Comparison of ENCODE assay signal across 1 cellular context in the genomic region with DNA sequence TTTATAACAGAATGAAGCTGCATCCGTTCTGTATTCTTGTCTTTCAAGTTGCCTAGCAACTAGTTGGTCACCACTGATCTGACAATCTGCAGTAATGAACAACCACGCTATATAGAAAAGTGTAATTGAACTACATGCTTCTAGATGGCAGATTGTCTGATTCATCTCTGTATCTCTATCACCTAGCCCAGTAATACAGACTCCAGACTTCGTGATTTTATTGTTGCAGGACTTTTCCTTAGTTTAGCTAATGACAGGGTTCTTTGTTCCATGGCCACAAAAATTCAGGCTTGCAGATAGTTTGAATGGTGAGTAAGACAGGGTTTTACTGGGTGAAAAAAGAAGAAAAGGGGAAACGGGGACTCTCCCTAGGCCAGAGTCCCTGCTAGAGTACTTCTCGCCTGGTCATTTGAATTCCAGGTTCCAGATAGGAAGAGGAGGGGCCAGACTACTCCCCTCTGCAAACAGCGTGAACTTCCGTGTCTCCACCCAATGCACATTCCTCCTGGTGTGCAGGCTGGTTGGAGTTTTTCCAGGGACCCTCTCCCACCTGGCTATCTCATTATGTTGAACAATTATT.
TF ChIP-seq lines count a peak whose summit lies in the region.

No MANE protein-coding gene starts in this region.

TF ChIP-seq in K562, 482 proteins besides CTCF, POLR2A, EP300 and RAD21 (continued from another document):
- TF ChIP-seq, protein P1, sequence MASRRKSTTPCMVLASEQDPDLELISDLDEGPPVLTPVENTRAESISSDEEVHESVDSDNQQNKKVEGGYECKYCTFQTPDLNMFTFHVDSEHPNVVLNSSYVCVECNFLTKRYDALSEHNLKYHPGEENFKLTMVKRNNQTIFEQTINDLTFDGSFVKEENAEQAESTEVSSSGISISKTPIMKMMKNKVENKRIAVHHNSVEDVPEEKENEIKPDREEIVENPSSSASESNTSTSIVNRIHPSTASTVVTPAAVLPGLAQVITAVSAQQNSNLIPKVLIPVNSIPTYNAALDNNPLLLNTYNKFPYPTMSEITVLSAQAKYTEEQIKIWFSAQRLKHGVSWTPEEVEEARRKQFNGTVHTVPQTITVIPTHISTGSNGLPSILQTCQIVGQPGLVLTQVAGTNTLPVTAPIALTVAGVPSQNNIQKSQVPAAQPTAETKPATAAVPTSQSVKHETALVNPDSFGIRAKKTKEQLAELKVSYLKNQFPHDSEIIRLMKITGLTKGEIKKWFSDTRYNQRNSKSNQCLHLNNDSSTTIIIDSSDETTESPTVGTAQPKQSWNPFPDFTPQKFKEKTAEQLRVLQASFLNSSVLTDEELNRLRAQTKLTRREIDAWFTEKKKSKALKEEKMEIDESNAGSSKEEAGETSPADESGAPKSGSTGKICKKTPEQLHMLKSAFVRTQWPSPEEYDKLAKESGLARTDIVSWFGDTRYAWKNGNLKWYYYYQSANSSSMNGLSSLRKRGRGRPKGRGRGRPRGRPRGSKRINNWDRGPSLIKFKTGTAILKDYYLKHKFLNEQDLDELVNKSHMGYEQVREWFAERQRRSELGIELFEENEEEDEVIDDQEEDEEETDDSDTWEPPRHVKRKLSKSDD (conservative IDR thresholded peaks at IDR 0.05; ENCODE audit: low read length) = no peak
